15 cellular contexts compared by ENCODE assay signal in genomic region chr1:212655668-212656440, GRCh38. TPM values are rescaled to one million over a fixed set of nuclear protein-coding genes. Genes with fewer than 3 reads are reported as not detected.
DNase-seq lines count a peak whose midpoint lies in the region; ATAC-seq, FAIRE-seq and TF ChIP-seq lines count a peak whose summit lies in the region.
"Had no signal": no experiment of that assay in that cellular context is flagged by ENCODE, and none has a peak within 500 bp of the region (broad histone marks: within the 10 kb centered on the region; RNA-seq: fewer than 3 reads in every experiment).

No MANE protein-coding gene starts in this region.

- peaks cover 15% of the 10 kb centered on the region for H3F3A ChIP-seq in MM.1S (ENCODE audit: insufficient read depth, low read length)

- H3K4me1 ChIP-seq in MM.1S (ENCODE audit: low read length), result peaks cover 42% of the 10 kb centered on the region
- H3K4me1 ChIP-seq: spleen, suprapubic skin had no signal

- peak overlapping the region; percentile 86 for H3K27ac ChIP-seq in MM.1S (ENCODE audit: low read length)
- H3K27ac ChIP-seq: spleen, suprapubic skin had no signal

- H3K27me3 ChIP-seq in MM.1S (replicated peaks; ENCODE audit: insufficient read depth, low read length) (no peaks in the 10 kb centered on the region), bronchial epithelial cell (ENCODE audit: control insufficient read depth, insufficient read depth, low read length) (peaks cover 1% of the 10 kb centered on the region)
- H3K27me3 ChIP-seq: suprapubic skin had no signal

- TF ChIP-seq CTCF in MM.1S (IDR thresholded peaks at IDR 0.05; ENCODE audit: low read length) (no peak), bronchial epithelial cell (IDR thresholded peaks at IDR 0.05; ENCODE audit: insufficient read depth, low read length, severe bottlenecking) (no peak), natural killer cell (IDR thresholded peaks at IDR 0.05) (no peak)

- no peaks in the 10 kb centered on the region for H3K79me2 ChIP-seq in MM.1S (ENCODE audit: low read length)

- CTCF ChIA-PET in activated CD4-positive, alpha-beta T cell treated with anti-CD3 and anti-CD28 coated beads, Interleukin-2, amount 10 ng/mL, durations not matched to agents 7 days and 5 days (lab: Charles Lee), result interaction anchor here (0.6 to 2.6 kb wide), 2 partner anchors 9 to 164 kb away, joined by 3 to 14 read pairs; no protein-coding TSS in a partner anchor

- H3K9me2 ChIP-seq in MM.1S (replicated peaks; ENCODE audit: insufficient read depth, low read length), result no peaks in the 10 kb centered on the region

- FAIRE-seq in bronchial epithelial cell (lab: Jason Lieb, UNC), result no peak

- H3K4me3 ChIP-seq in MM.1S (ENCODE audit: low read length) (no peak overlapping the region), bronchial epithelial cell (ENCODE audit: low read depth, low read length) (no peak overlapping the region)
- H3K4me3 ChIP-seq: GM23338, spleen, suprapubic skin had no signal

- H3K27me3 Mint-ChIP-seq in natural killer cell (ENCODE audit: low read depth in 2 of 2), result peaks cover 28% of the 10 kb centered on the region in 2 donors
- peaks cover 18% of the 10 kb centered on the region for H3K27me3 Mint-ChIP-seq in activated CD4-positive, alpha-beta T cell treated with anti-CD3 and anti-CD28 coated beads, Interleukin-2, amount 10 ng/mL, durations not matched to agents 7 days and 5 days

- no peak overlapping the region for H3K27ac Mint-ChIP-seq in natural killer cell
- H3K27ac Mint-ChIP-seq in activated CD4-positive, alpha-beta T cell treated with anti-CD3 and anti-CD28 coated beads, Interleukin-2, amount 10 ng/mL, durations not matched to agents 7 days and 5 days, result no peak overlapping the region
- H3K27ac Mint-ChIP-seq: activated naive CD4-positive, alpha-beta T cell treated with anti-CD3 and anti-CD28 coated beads for 36 hours; GM23338; mesothelial cell of epicardium had no signal

- peak overlapping the region; percentile 30; the same call in 1 of the 2 replicates for H3K9ac ChIP-seq in MM.1S (ENCODE audit: low read length)

- H3K36me3 ChIP-seq in MM.1S (replicated peaks; ENCODE audit: insufficient read depth, low read length) (no peaks in the 10 kb centered on the region), bronchial epithelial cell (ENCODE audit: control insufficient read depth, insufficient read depth, low read length) (no peaks in the 10 kb centered on the region)
- H3K36me3 ChIP-seq: spleen, suprapubic skin had no signal

- no peaks in the 10 kb centered on the region for H3K9me3 ChIP-seq in MM.1S (replicated peaks; ENCODE audit: insufficient read depth, low read length)
- H3K9me3 ChIP-seq: spleen, suprapubic skin had no signal

- H4K20me1 ChIP-seq in MM.1S (ENCODE audit: insufficient read depth, low read length), result no peaks in the 10 kb centered on the region

- peak overlapping the region; percentile 74 for H2AFZ ChIP-seq in MM.1S (ENCODE audit: low read length)
- H2AFZ ChIP-seq: GM23338 had no signal

- no peaks in the 10 kb centered on the region for H3K9me3 Mint-ChIP-seq in natural killer cell
- H3K9me3 Mint-ChIP-seq in activated CD4-positive, alpha-beta T cell treated with anti-CD3 and anti-CD28 coated beads, Interleukin-2, amount 10 ng/mL, durations not matched to agents 7 days and 5 days, result no peaks in the 10 kb centered on the region
- H3K9me3 Mint-ChIP-seq: activated naive CD4-positive, alpha-beta T cell treated with anti-CD3 and anti-CD28 coated beads for 36 hours had no signal

- POLR2A ChIA-PET in activated CD4-positive, alpha-beta T cell treated with anti-CD3 and anti-CD28 coated beads, Interleukin-2, amount 10 ng/mL, durations not matched to agents 7 days and 5 days (lab: Charles Lee), result no interaction called here

- H3K4me1 Mint-ChIP-seq in natural killer cell, result peaks cover 0 to 6% of the 10 kb centered on the region in 2 donors
- peaks cover 1% of the 10 kb centered on the region for H3K4me1 Mint-ChIP-seq in activated CD4-positive, alpha-beta T cell treated with anti-CD3 and anti-CD28 coated beads, Interleukin-2, amount 10 ng/mL, durations not matched to agents 7 days and 5 days
- H3K4me1 Mint-ChIP-seq: mesothelial cell of epicardium had no signal

- peak overlapping the region; percentile 61 for H3K4me2 ChIP-seq in MM.1S (ENCODE audit: low read depth, low read length)
- H3K4me2 ChIP-seq: GM23338 had no signal

- ATAC-seq in natural killer cell (peak; percentile 21 to 70 (median 35)), GM18873 (IDR thresholded peaks at IDR 0.05; ENCODE audit: low FRiP score, unreplicated experiment) (no peak), HG02852 (IDR thresholded peaks at IDR 0.05; ENCODE audit: unreplicated experiment) (no peak)
- ATAC-seq: GM23338 had no signal

- no peaks in the 10 kb centered on the region for H3K36me3 Mint-ChIP-seq in natural killer cell
- H3K36me3 Mint-ChIP-seq in activated CD4-positive, alpha-beta T cell treated with anti-CD3 and anti-CD28 coated beads, Interleukin-2, amount 10 ng/mL, durations not matched to agents 7 days and 5 days (ENCODE audit: low read depth), result no peaks in the 10 kb centered on the region
- H3K36me3 Mint-ChIP-seq: mesothelial cell of epicardium had no signal

- H3K4me3 Mint-ChIP-seq in natural killer cell, result no peak overlapping the region
- no peak overlapping the region for H3K4me3 Mint-ChIP-seq in activated CD4-positive, alpha-beta T cell treated with anti-CD3 and anti-CD28 coated beads, Interleukin-2, amount 10 ng/mL, durations not matched to agents 7 days and 5 days
- H3K4me3 Mint-ChIP-seq: activated naive CD4-positive, alpha-beta T cell treated with anti-CD3 and anti-CD28 coated beads for 36 hours; GM23338; mesothelial cell of epicardium had no signal

- intact Hi-C loops in natural killer cell (cut with micrococcal nuclease), result no loop called here

- DNase-seq in EL (peak; percentile 96), MM.1S (no peak), bronchial epithelial cell (ENCODE audit: low read depth) (peak; percentile 76), natural killer cell (no peak), hepatic stellate cell (ENCODE audit: low spot score) (no peak)
- no peak for DNase-seq in activated CD4-positive, alpha-beta T cell treated with anti-CD3 and anti-CD28 coated beads, Interleukin-2, amount 10 ng/mL, durations not matched to agents 7 days and 5 days
- DNase-seq: activated naive CD4-positive, alpha-beta T cell treated with anti-CD3 and anti-CD28 coated beads for 36 hours; central memory CD4-positive, alpha-beta T cell; erythroblast; spleen had no signal

RNA-seq across cellular contexts. Expression of gene BATF3, which starts 43.8 kb away (rescaled TPM):
- total RNA-seq in bronchial epithelial cell (0.26 TPM in 1 of 2 replicates, not detected in the other), natural killer cell (1 to 10 TPM in 2 of 3 donors, under 1 TPM in 1; 0.25 to 3.6 (median 1.2) TPM)
- total RNA-seq in activated CD4-positive, alpha-beta T cell treated with anti-CD3 and anti-CD28 coated beads, Interleukin-2, amount 10 ng/mL, durations not matched to agents 7 days and 5 days, result 10 to 100 TPM; 12.5 to 14.0 TPM

RNA-seq across cellular contexts. Expression of gene ATF3, which starts 47.3 kb away (rescaled TPM):
- total RNA-seq in bronchial epithelial cell (19.2 and 31.7 TPM in 2 replicates), natural killer cell (100 to 1,000 TPM in 1 of 3 donors, 10 to 100 TPM in 2; 62.2 to 135 (median 78.5) TPM)
- total RNA-seq in activated CD4-positive, alpha-beta T cell treated with anti-CD3 and anti-CD28 coated beads, Interleukin-2, amount 10 ng/mL, durations not matched to agents 7 days and 5 days, result 10 to 100 TPM; 10.0 to 13.0 TPM

Comparison
In these comparisons a context has a peak if more than half of its experiments do, and no peak if none do; other contexts are left out.
1. DNase-seq: peak in EL (single experiment) and bronchial epithelial cell (single experiment); none in MM.1S (single experiment), natural killer cell (single experiment), activated CD4-positive, alpha-beta T cell treated with anti-CD3 and anti-CD28 coated beads, Interleukin-2, amount 10 ng/mL, durations not matched to agents 7 days and 5 days (single experiment) and hepatic stellate cell (single experiment).
2. ATAC-seq: peak in natural killer cell (3 of 3); none in GM18873 (single experiment) and HG02852 (single experiment).